ENCODE assay signal across 1 cellular context in the genomic region with DNA sequence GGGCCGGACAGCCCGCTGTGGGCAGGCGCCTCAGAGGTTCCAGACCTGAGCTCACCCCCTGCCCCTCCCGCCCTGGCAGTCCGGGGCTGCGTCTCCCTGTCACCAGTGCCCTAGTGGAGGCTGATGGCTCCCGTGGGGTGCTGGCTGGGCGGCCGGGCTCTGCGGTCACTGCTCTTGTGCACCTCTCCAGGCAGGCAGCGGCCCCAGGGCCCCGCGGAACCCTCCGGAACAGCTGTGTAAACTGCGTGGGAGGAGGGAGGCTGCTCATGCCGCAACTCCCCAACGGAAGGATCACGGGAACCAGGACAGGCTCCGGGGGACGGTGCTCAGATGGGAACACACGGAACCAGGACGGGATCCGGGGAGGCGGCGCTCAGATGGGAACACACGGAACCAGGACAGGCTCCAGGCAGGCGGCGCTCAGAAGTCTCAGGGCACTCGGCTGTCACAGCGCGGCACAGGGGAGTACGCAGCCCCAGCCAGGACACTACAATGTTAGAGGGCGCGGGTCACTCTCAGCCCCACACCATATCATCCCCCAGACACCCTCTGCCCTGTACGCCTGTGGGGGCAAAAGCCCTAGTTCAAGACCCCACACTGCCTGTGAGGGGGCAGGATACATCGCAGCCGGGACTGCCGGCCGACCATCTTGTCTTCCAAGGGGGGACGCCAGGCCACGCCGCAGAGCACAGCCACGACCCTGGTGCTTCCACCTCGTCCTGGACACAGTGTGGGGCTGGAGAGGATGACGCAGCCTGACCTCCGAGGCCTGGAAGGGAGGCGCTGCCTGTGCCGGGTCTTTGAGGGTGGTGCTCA.
TF ChIP-seq lines count a peak whose summit lies in the region.

No MANE protein-coding gene starts in this region.

TF ChIP-seq in K562, 482 proteins besides CTCF, POLR2A, EP300 and RAD21 (continued from another document):
- TF ChIP-seq, protein P1, sequence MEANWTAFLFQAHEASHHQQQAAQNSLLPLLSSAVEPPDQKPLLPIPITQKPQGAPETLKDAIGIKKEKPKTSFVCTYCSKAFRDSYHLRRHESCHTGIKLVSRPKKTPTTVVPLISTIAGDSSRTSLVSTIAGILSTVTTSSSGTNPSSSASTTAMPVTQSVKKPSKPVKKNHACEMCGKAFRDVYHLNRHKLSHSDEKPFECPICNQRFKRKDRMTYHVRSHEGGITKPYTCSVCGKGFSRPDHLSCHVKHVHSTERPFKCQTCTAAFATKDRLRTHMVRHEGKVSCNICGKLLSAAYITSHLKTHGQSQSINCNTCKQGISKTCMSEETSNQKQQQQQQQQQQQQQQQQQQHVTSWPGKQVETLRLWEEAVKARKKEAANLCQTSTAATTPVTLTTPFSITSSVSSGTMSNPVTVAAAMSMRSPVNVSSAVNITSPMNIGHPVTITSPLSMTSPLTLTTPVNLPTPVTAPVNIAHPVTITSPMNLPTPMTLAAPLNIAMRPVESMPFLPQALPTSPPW (CRISPR knock-in tag; IDR thresholded peaks at IDR 0.05), result 0 out of 2 replicates have a peak, but pooled peaks have one; percentile 24
- TF ChIP-seq NR2C1 (IDR thresholded peaks at IDR 0.05) (no peak), NR2C1 (tag; IDR thresholded peaks at IDR 0.05) (no peak), ZNF41 (CRISPR knock-in tag; conservative IDR thresholded peaks at IDR 0.05) (peak; percentile 67; the same call in 1 of the 2 replicates), BHLHE40 (IDR thresholded peaks at IDR 0.05; ENCODE audit: low read length) (0 out of 2 replicates have a peak, but pooled peaks have one; percentile 6), ZNF282 (CRISPR knock-in tag; IDR thresholded peaks at IDR 0.05) (no peak), ZNF699 (CRISPR knock-in tag; IDR thresholded peaks at IDR 0.05; ENCODE audit: insufficient replicate concordance) (no peak), CBFA2T2 (conservative IDR thresholded peaks at IDR 0.05) (0 out of 2 replicates have a peak, but pooled peaks have one; percentile 11), FOXA3 (CRISPR knock-in tag; conservative IDR thresholded peaks at IDR 0.05 in 1 of 2, IDR thresholded peaks at IDR 0.05 in 1 of 2) (peak; percentile 33 to 66; a peak in 1 of 4 replicates), DACH1 (IDR thresholded peaks at IDR 0.05; ENCODE audit: partially characterized antibody) (peak; percentile 23), CBFA2T3 (IDR thresholded peaks at IDR 0.05) (peak; percentile 40)
